Comparison of ENCODE assay signal across 10 cellular contexts in genomic region chr7:114426824-114427223, GRCh38.
DNase-seq lines count a peak whose midpoint lies in the region; ATAC-seq and TF ChIP-seq lines count a peak whose summit lies in the region.
"Had no signal": no experiment of that assay in that cellular context is flagged by ENCODE, and none has a peak within 500 bp of the region (broad histone marks: within the 10 kb centered on the region; RNA-seq: fewer than 3 reads in every experiment).

No MANE protein-coding gene starts in this region.

- TF ChIP-seq CTCF in LNCaP clone FGC (IDR thresholded peaks at IDR 0.05; ENCODE audit: control insufficient read depth, extremely low read depth, insufficient read depth) (peak; percentile 58), VCaP (conservative IDR thresholded peaks at IDR 0.05) (peak; percentile 72)

- no peak overlapping the region for H3K4me3 ChIP-seq in LNCaP clone FGC (ENCODE audit: low read depth, low read length)

- no peak for ATAC-seq in GM21717 (IDR thresholded peaks at IDR 0.05; ENCODE audit: unreplicated experiment)

- H3K27ac ChIP-seq in VCaP: no peak overlapping the region

- DNase-seq in DMS 273 (lab: John Stamatoyannopoulos, UW; ENCODE audit: unreplicated experiment): peak; percentile 70
- DNase-seq in LNCaP clone FGC (ENCODE audit: low read depth): no peak
- DNase-seq in kidney tubule cell (ENCODE audit: low spot score): peak; percentile 21
- DNase-seq in NCI-H774 (lab: John Stamatoyannopoulos, UW): no peak
- no peak for DNase-seq in activated T-cell treated with anti-CD3 and anti-CD28 coated beads, Interleukin-2, amount 50 U/mL, for 1 hour
- no peak for DNase-seq in GF-D8 (lab: John Stamatoyannopoulos, UW)
- DNase-seq: activated naive CD4-positive, alpha-beta T cell treated with anti-CD3 and anti-CD28 coated beads, Interleukin-2, amount 50 U/mL, for 16 hours; islet precursor cell had no signal

Comparison
In these comparisons a context has a peak if more than half of its experiments do, and no peak if none do; other contexts are left out.
1. DNase-seq: peak in DMS 273 (single experiment) and kidney tubule cell (single experiment); none in LNCaP clone FGC (single experiment), NCI-H774 (single experiment), activated T-cell treated with anti-CD3 and anti-CD28 coated beads, Interleukin-2, amount 50 U/mL, for 1 hour (single experiment) and GF-D8 (single experiment).